In genomic region chr11:76721755-76722677, GRCh38 we compare ENCODE assay signal across 8 cellular contexts. TPM values are rescaled to one million over a fixed set of nuclear protein-coding genes. Genes with fewer than 3 reads are reported as not detected.
DNase-seq lines count a peak whose midpoint lies in the region; ATAC-seq and TF ChIP-seq lines count a peak whose summit lies in the region.

No MANE protein-coding gene starts in this region.

- CTCF ChIA-PET in activated CD8-positive, alpha-beta T cell treated with anti-CD3 and anti-CD28 coated beads for 36 hours (lab: Charles Lee) = interaction anchor here (0.6 to 17.5 kb wide), 44 partner anchors 9 to 514 kb away, joined by 3 to 238 read pairs (median 4); no protein-coding TSS in a partner anchor

- no peak overlapping the region for H3K27ac Mint-ChIP-seq in activated CD8-positive, alpha-beta T cell treated with anti-CD3 and anti-CD28 coated beads for 36 hours

- H3K36me3 Mint-ChIP-seq in activated CD8-positive, alpha-beta T cell treated with anti-CD3 and anti-CD28 coated beads for 36 hours (ENCODE audit: low read depth) = no peaks in the 10 kb centered on the region

- peak overlapping the region in 2 of 59 donors; percentile 14 to 38 for H3K27ac ChIP-seq in dorsolateral prefrontal cortex

- peak; percentile 80 for DNase-seq in Daoy (ENCODE audit: low read depth)
- DNase-seq in NCI-H82 (lab: John Stamatoyannopoulos, UW) = peak; percentile 93
- peak; percentile 90 for DNase-seq in activated CD8-positive, alpha-beta T cell treated with anti-CD3 and anti-CD28 coated beads for 36 hours
- DNase-seq in dorsolateral prefrontal cortex = peak; percentile 78 to 92 (median 86)
- peak; percentile 81 to 98 for DNase-seq in lower leg skin (ENCODE audit: low spot score in 2 of 2)
- DNase-seq in stimulated activated CD4-positive, alpha-beta T cell treated with anti-CD3 and anti-CD28 coated beads, TNF-alpha, amount 100 ng/mL, for 24 hours (ENCODE audit: low read depth in 3 of 3) = peak; percentile 61 to 80 (median 67)

- H3K4me3 Mint-ChIP-seq in activated CD8-positive, alpha-beta T cell treated with anti-CD3 and anti-CD28 coated beads for 36 hours = no peak overlapping the region

- H3K27me3 ChIP-seq in dorsolateral prefrontal cortex = peaks cover 0 to 4% (median 0%) of the 10 kb centered on the region in 45 donors

- H3K9me3 Mint-ChIP-seq in activated CD8-positive, alpha-beta T cell treated with anti-CD3 and anti-CD28 coated beads for 36 hours = no peaks in the 10 kb centered on the region

- peaks cover 2% of the 10 kb centered on the region for H3K4me1 Mint-ChIP-seq in activated CD8-positive, alpha-beta T cell treated with anti-CD3 and anti-CD28 coated beads for 36 hours (ENCODE audit: low read depth)

- peak; percentile 85 for TF ChIP-seq CTCF in activated CD8-positive, alpha-beta T cell treated with anti-CD3 and anti-CD28 coated beads for 36 hours (IDR thresholded peaks at IDR 0.05)
- TF ChIP-seq CTCF in dorsolateral prefrontal cortex (IDR thresholded peaks at IDR 0.05 in 54 of 56, conservative IDR thresholded peaks at IDR 0.05 in 2 of 56; ENCODE audit: low read depth in 1 of 56, partially characterized antibody in 56 of 56) (peak; percentile 70 to 93 (median 87)), lower leg skin (IDR thresholded peaks at IDR 0.05) (no peak)

- H3K4me3 ChIP-seq in dorsolateral prefrontal cortex (peak overlapping the region in 40 of 59 donors; percentile 1 to 54 (median 36)), lower leg skin (ENCODE audit: low read depth, poor library complexity, severe bottlenecking) (no peak overlapping the region)

- intact Hi-C loops in activated CD8-positive, alpha-beta T cell treated with anti-CD3 and anti-CD28 coated beads for 36 hours (cut with micrococcal nuclease) = no loop called here
- intact Hi-C loops in dorsolateral prefrontal cortex (cut with DNase I) (no loop called here), lower leg skin (cut with DNase I; ENCODE audit: low total_unique reads) (loop anchor here (10.0 kb wide), 1 partner anchor 383 kb away; the partner anchor contains the start of gene OMP)

- 18 to 19% methylated on average over 25 of the region's 25 CpGs for WGBS in lower leg skin, 2 donors

- H3K27me3 Mint-ChIP-seq in activated CD8-positive, alpha-beta T cell treated with anti-CD3 and anti-CD28 coated beads for 36 hours = peaks cover 14% of the 10 kb centered on the region

- TF ChIP-seq POLR2A in lower leg skin (IDR thresholded peaks at IDR 0.05) = no peak

- ATAC-seq in HG02938 (IDR thresholded peaks at IDR 0.05; ENCODE audit: unreplicated experiment) (peak; percentile 51), HG03439 (IDR thresholded peaks at IDR 0.05; ENCODE audit: unreplicated experiment) (no peak)
- ATAC-seq in activated CD8-positive, alpha-beta T cell treated with anti-CD3 and anti-CD28 coated beads for 36 hours = peak; percentile 99

- POLR2A ChIA-PET in activated CD8-positive, alpha-beta T cell treated with anti-CD3 and anti-CD28 coated beads for 36 hours (lab: Charles Lee) = interaction anchor here (1.1 to 1.5 kb wide), 3 partner anchors 12 to 79 kb away, joined by 4 read pairs; no protein-coding TSS in a partner anchor

RNA-seq across cellular contexts. Expression of gene LRRC32, which starts 51.5 kb away (rescaled TPM):
- total RNA-seq in Daoy (2014; rRNA removed; shearing (Covaris generic)) = 0.18 and 0.29 TPM in 2 replicates
- total RNA-seq in activated CD8-positive, alpha-beta T cell treated with anti-CD3 and anti-CD28 coated beads for 36 hours = 10 to 100 TPM; 23.2 to 24.5 TPM
- total RNA-seq in dorsolateral prefrontal cortex (10 to 100 TPM in 113 of 120 experiments, 1 to 10 TPM in 7; 8.2 to 56.1 (median 22.8) TPM), lower leg skin (10 to 100 TPM in 3 of 4 donors, 1 to 10 TPM in 1; 9.0 to 42.5 (median 18.7) TPM)

Comparison
In these comparisons a context has a peak if more than half of its experiments do, and no peak if none do; other contexts are left out.
1. CTCF ChIP-seq: peak in activated CD8-positive, alpha-beta T cell treated with anti-CD3 and anti-CD28 coated beads for 36 hours (single experiment) and dorsolateral prefrontal cortex (56 of 56); none in lower leg skin (0 of 3).
2. Peak in every context shown above with its lines, with median percentiles within 50 percentile points of each other: DNase-seq.